In the genomic region with DNA sequence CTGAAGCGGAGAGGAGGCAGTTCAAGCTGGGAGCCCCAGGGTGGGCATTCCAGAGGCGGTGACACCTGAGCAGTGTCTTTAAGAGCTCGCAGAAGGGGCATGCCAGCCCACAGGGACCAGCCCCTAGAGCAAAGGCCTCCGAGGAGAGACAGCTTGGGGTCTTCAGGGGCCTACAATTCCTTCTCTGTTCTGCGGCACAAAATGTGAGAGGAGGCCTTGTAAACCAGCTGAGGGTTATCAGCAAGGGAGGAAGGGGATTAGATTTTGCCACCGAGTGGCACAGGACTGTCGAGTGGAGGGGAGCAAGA, we compare ENCODE assay signal across 8 cellular contexts. TPM values are rescaled to one million over a fixed set of nuclear protein-coding genes. Genes with fewer than 3 reads are reported as not detected.
DNase-seq lines count a peak whose midpoint lies in the region; ATAC-seq and TF ChIP-seq lines count a peak whose summit lies in the region.

No MANE protein-coding gene starts in this region.

- BruUV-seq in Panc1 (replicated peaks; lab: Mats Ljungman, UMichigan): no TSS peak

- H3K27me3 Mint-ChIP-seq in CD8-positive, alpha-beta memory T cell: no peaks in the 10 kb centered on the region

- H3K9me3 ChIP-seq in CD8-positive, alpha-beta memory T cell (ENCODE audit: low read length): no peaks in the 10 kb centered on the region
- no peaks in the 10 kb centered on the region for H3K9me3 ChIP-seq in Panc1 (ENCODE audit: control insufficient read depth, insufficient read depth, low read depth, low read length)
- no peaks in the 10 kb centered on the region for H3K9me3 ChIP-seq in ovary

- peak overlapping the region; percentile 83 to 94 (median 88) for H3K4me3 Mint-ChIP-seq in CD8-positive, alpha-beta memory T cell

- peaks cover 37 to 40% (median 37%) of the 10 kb centered on the region in 3 donors for H3K4me1 Mint-ChIP-seq in CD8-positive, alpha-beta memory T cell

- TF ChIP-seq CTCF in Panc1 (IDR thresholded peaks at IDR 0.05) (no peak), epithelial cell of proximal tubule (conservative IDR thresholded peaks at IDR 0.05; ENCODE audit: low read depth, low read length) (no peak), ovary (IDR thresholded peaks at IDR 0.05) (no peak)

- H3K27me3 ChIP-seq in CD8-positive, alpha-beta memory T cell (ENCODE audit: insufficient read depth, low read length, poor library complexity, severe bottlenecking): no peaks in the 10 kb centered on the region
- H3K27me3 ChIP-seq in Panc1 (ENCODE audit: control insufficient read depth, insufficient read depth, low read length) (no peaks in the 10 kb centered on the region), ovary (no peaks in the 10 kb centered on the region)

- DNase-seq in CD8-positive, alpha-beta memory T cell: no peak
- DNase-seq in Panc1 (ENCODE audit: low read depth, low spot score): no peak
- no peak for DNase-seq in epithelial cell of proximal tubule (ENCODE audit: low read depth)
- no peak for DNase-seq in ovary
- no peak for DNase-seq in NCI-H510A treated with DMSO at 0.1 percent for 48 hours (lab: John Stamatoyannopoulos, UW)
- DNase-seq in hepatic stellate cell (ENCODE audit: low spot score): no peak
- DNase-seq in stimulated activated CD4-positive, alpha-beta T cell treated with anti-CD3 and anti-CD28 coated beads, Interleukin-4, amount 100 ng/mL, for 4 hours: no peak

- intact Hi-C loops in Panc1 (cut with micrococcal nuclease; ENCODE audit: unreplicated experiment): no loop called here
- intact Hi-C loops in ovary (cut with DNase I): loop anchor here in 1 of 4 donors (5.0 kb wide), 1 partner anchor 64 kb away; no protein-coding TSS in a partner anchor

- WGBS in ovary, 3 donors: 8 to 14% (median 10%) methylated on average over 7 of the region's 7 CpGs

- peak overlapping the region; percentile 41 for H3K27ac ChIP-seq in CD8-positive, alpha-beta memory T cell (ENCODE audit: low read depth, low read length)
- H3K27ac ChIP-seq in Panc1 (ENCODE audit: low read length): peak overlapping the region; percentile 98
- H3K27ac ChIP-seq in ovary: peak overlapping the region; percentile 15 to 77

- H3K27ac Mint-ChIP-seq in CD8-positive, alpha-beta memory T cell: peak overlapping the region; percentile 83 to 97 (median 96)

- H3K36me3 Mint-ChIP-seq in CD8-positive, alpha-beta memory T cell: peaks cover 0 to 21% (median 0%) of the 10 kb centered on the region in 3 donors

- ATAC-seq in Panc1: no peak
- no peak for ATAC-seq in HG02759 (IDR thresholded peaks at IDR 0.05; ENCODE audit: unreplicated experiment)

- POLR2A ChIA-PET in CD8-positive, alpha-beta memory T cell (lab: Charles Lee): interaction anchor here (1.0 to 3.8 kb wide), 8 partner anchors 9 to 179 kb away, joined by 3 to 66 read pairs (median 7); a partner anchor contains a TSS
- POLR2A ChIA-PET in Panc1 (lab: Charles Lee): interaction anchor here (1.7 kb wide), 1 partner anchor 27 kb away, joined by 5 read pairs; no protein-coding TSS in a partner anchor

- H3K4me1 ChIP-seq in CD8-positive, alpha-beta memory T cell (ENCODE audit: insufficient read depth, low read length): peaks cover 22% of the 10 kb centered on the region
- peaks cover 13% of the 10 kb centered on the region for H3K4me1 ChIP-seq in Panc1 (ENCODE audit: control insufficient read depth, insufficient read depth, low read length)
- H3K4me1 ChIP-seq in ovary (ENCODE audit: insufficient read depth): peaks cover 8% of the 10 kb centered on the region

- CTCF ChIA-PET in CD8-positive, alpha-beta memory T cell (lab: Charles Lee): interaction anchor here (0.9 to 9.5 kb wide), 13 partner anchors 8 to 273 kb away, joined by 3 to 141 read pairs (median 6); a partner anchor contains a TSS
- CTCF ChIA-PET in Panc1 (lab: Charles Lee): interaction anchor here (0.6 to 1.4 kb wide), 4 partner anchors 8 to 64 kb away, joined by 4 to 5 read pairs (median 4); a partner anchor contains a TSS

- no peak for TF ChIP-seq POLR2A in ovary (IDR thresholded peaks at IDR 0.05)

- H3K9me3 Mint-ChIP-seq in CD8-positive, alpha-beta memory T cell: no peaks in the 10 kb centered on the region

- no peak for TF ChIP-seq EP300 in ovary (IDR thresholded peaks at IDR 0.05)

- peak overlapping the region; percentile 90 for H3K4me3 ChIP-seq in CD8-positive, alpha-beta memory T cell (ENCODE audit: low read length)
- peak overlapping the region; percentile 70 to 94 for H3K4me3 ChIP-seq in Panc1 (ENCODE audit: low read depth in 2 of 2, low read length in 2 of 2)
- peak overlapping the region; percentile 83 for H3K4me3 ChIP-seq in epithelial cell of proximal tubule (ENCODE audit: low read depth, low read length)
- H3K4me3 ChIP-seq in ovary: peak overlapping the region; percentile 65

- in situ Hi-C loops in Panc1 (cut with HindIII; ENCODE audit: low pct_unique_long_range_greater_than_20kb, low sequenced_read_pairs): no loop called here

- peaks cover 6% of the 10 kb centered on the region for H3K36me3 ChIP-seq in CD8-positive, alpha-beta memory T cell (ENCODE audit: insufficient read depth, low read length)
- H3K36me3 ChIP-seq in Panc1 (ENCODE audit: control insufficient read depth, insufficient read depth, low read length) (no peaks in the 10 kb centered on the region), ovary (no peaks in the 10 kb centered on the region)

RNA-seq across cellular contexts. Expression of a gene that starts 0.5 kb away (rescaled TPM):
- total RNA-seq in CD8-positive, alpha-beta memory T cell: 100 to 1,000 TPM; 138 to 141 TPM
- polyA plus RNA-seq in CD8-positive, alpha-beta memory T cell: 95.4 TPM
- total RNA-seq in Panc1 (2021; ENCODE audit: unreplicated experiment): 131 TPM
- polyA plus RNA-seq in Panc1 (2012; ENCODE audit: insufficient read length): 186 TPM
- total RNA-seq in epithelial cell of proximal tubule: 97.9 and 178 TPM in 2 replicates
- total RNA-seq in ovary: 10 to 100 TPM; 47.2 to 73.9 (median 54.3) TPM
- polyA plus RNA-seq in ovary: 10 to 100 TPM; 52.7 to 92.4 TPM

RNA-seq across cellular contexts. Expression of a gene that starts 8.4 kb away (rescaled TPM):
- total RNA-seq in CD8-positive, alpha-beta memory T cell: 10 to 100 TPM; 41.7 to 43.0 TPM
- polyA plus RNA-seq in CD8-positive, alpha-beta memory T cell: 42.8 TPM
- total RNA-seq in Panc1 (2021; ENCODE audit: unreplicated experiment): 42.5 TPM
- 44.2 TPM for polyA plus RNA-seq in Panc1 (2012; ENCODE audit: insufficient read length)
- 20.3 and 24.5 TPM in 2 replicates for total RNA-seq in epithelial cell of proximal tubule
- total RNA-seq in ovary: 10 to 100 TPM; 33.1 to 63.3 (median 45.2) TPM
- 10 to 100 TPM; 43.7 to 48.9 TPM for polyA plus RNA-seq in ovary

RNA-seq across cellular contexts. Expression of a gene that starts 9.2 kb away (rescaled TPM):
- under 1 TPM; 0.22 to 0.44 TPM for total RNA-seq in CD8-positive, alpha-beta memory T cell
- not detected for polyA plus RNA-seq in CD8-positive, alpha-beta memory T cell
- 0.33 TPM for total RNA-seq in Panc1 (2021; ENCODE audit: unreplicated experiment)
- 0.16 TPM for polyA plus RNA-seq in Panc1 (2012; ENCODE audit: insufficient read length)
- total RNA-seq in epithelial cell of proximal tubule: not detected in 2 replicates
- total RNA-seq in ovary: under 1 TPM in 1 of 7 donors, not detected in 6; 0.40 TPM
- under 1 TPM in 1 of 2 donors, not detected in 1; 0.07 TPM for polyA plus RNA-seq in ovary

RNA-seq across cellular contexts. Expression of a gene that starts 13.9 kb away (rescaled TPM):
- 10 to 100 TPM; 15.6 to 16.5 TPM for total RNA-seq in CD8-positive, alpha-beta memory T cell
- 5.3 TPM for polyA plus RNA-seq in CD8-positive, alpha-beta memory T cell
- total RNA-seq in Panc1 (2021; ENCODE audit: unreplicated experiment) (21.6 TPM), epithelial cell of proximal tubule (1.8 and 4.7 TPM in 2 replicates), ovary (10 to 100 TPM; 17.3 to 54.3 (median 35.8) TPM)
- 22.1 TPM for polyA plus RNA-seq in Panc1 (2012; ENCODE audit: insufficient read length)
- polyA plus RNA-seq in ovary: 10 to 100 TPM; 25.4 to 40.2 TPM

RNA-seq across cellular contexts. Expression of a gene that starts 17.8 kb away (rescaled TPM):
- 10 to 100 TPM; 83.3 to 83.4 TPM for total RNA-seq in CD8-positive, alpha-beta memory T cell
- polyA plus RNA-seq in CD8-positive, alpha-beta memory T cell: 128 TPM
- total RNA-seq in Panc1 (2021; ENCODE audit: unreplicated experiment) (110 TPM), epithelial cell of proximal tubule (90.6 and 150 TPM in 2 replicates), ovary (100 to 1,000 TPM in 1 of 7 donors, 10 to 100 TPM in 6; 56.4 to 103 (median 95.3) TPM)
- 122 TPM for polyA plus RNA-seq in Panc1 (2012; ENCODE audit: insufficient read length)
- 100 to 1,000 TPM in 1 of 2 donors, 10 to 100 TPM in 1; 62.4 to 106 TPM for polyA plus RNA-seq in ovary

Comparison
In these comparisons a context has a peak if more than half of its experiments do, and no peak if none do; other contexts are left out.
1. H3K27ac ChIP-seq: peak in every context shown above with its lines; median percentile 98 in Panc1; 46 in ovary; 41 in CD8-positive, alpha-beta memory T cell.